In genomic region chr1:153976819-153977249, GRCh38 we compare ENCODE assay signal across 8 cellular contexts. TPM values are rescaled to one million over a fixed set of nuclear protein-coding genes. Genes with fewer than 3 reads are reported as not detected.
DNase-seq lines count a peak whose midpoint lies in the region; ATAC-seq and TF ChIP-seq lines count a peak whose summit lies in the region.

No MANE protein-coding gene starts in this region.

- peak overlapping the region; percentile 70 for H3K27ac ChIP-seq in AG04450 (ENCODE audit: low read depth, low read length)
- H3K27ac ChIP-seq in mucosa of rectum (ENCODE audit: low read depth in 2 of 2, low read length in 2 of 2), result peak overlapping the region; percentile 88 to 89

- POLR2A ChIA-PET in AG04450 (lab: Yijun Ruan, JAX), result interaction anchor here (1.1 to 3.9 kb wide), 8 partner anchors 9 to 244 kb away, joined by 4 to 39 read pairs (median 7); partner anchors contain the start of genes CREB3L4, DENND4B, RAB13 and RPS27

- H3K9me3 ChIP-seq in AG04450 (ENCODE audit: control insufficient read depth, insufficient read depth, low read length) (no peaks in the 10 kb centered on the region; the same call in 1 of the 2 replicates), mucosa of rectum (ENCODE audit: control insufficient read depth in 2 of 2, low read length in 2 of 2) (no peaks in the 10 kb centered on the region)

- ATAC-seq in central memory CD8-positive, alpha-beta T cell (replicated peaks; ENCODE audit: extremely low read depth, poor library complexity, severe bottlenecking), result peak; percentile 2
- ATAC-seq in HG02759 (IDR thresholded peaks at IDR 0.05; ENCODE audit: unreplicated experiment), result no peak

- peaks cover 18 to 19% of the 10 kb centered on the region in 2 donors for H3K4me1 ChIP-seq in mucosa of rectum (ENCODE audit: control insufficient read depth in 2 of 2, insufficient read depth in 2 of 2, low read length in 2 of 2)

- H3K36me3 Mint-ChIP-seq in IgD-negative memory B cell, result peaks cover 7% of the 10 kb centered on the region
- H3K36me3 Mint-ChIP-seq in central memory CD8-positive, alpha-beta T cell (ENCODE audit: insufficient read depth), result peaks cover 27% of the 10 kb centered on the region

- peaks cover 28 to 29% of the 10 kb centered on the region in 2 donors for H3K36me3 ChIP-seq in mucosa of rectum (ENCODE audit: control insufficient read depth in 2 of 2, insufficient read depth in 2 of 2, low read length in 2 of 2)

- no peak for TF ChIP-seq CTCF in AG04450 (IDR thresholded peaks at IDR 0.05; ENCODE audit: low read depth, low read length)

- CTCF ChIA-PET in AG04450 (lab: Charles Lee), result interaction anchor here (0.6 to 3.5 kb wide), 3 partner anchors 10 to 179 kb away, joined by 3 to 31 read pairs (median 18); partner anchors contain the start of genes CREB3L4 and RAB13

- no peaks in the 10 kb centered on the region for H3K9me3 Mint-ChIP-seq in IgD-negative memory B cell
- no peaks in the 10 kb centered on the region for H3K9me3 Mint-ChIP-seq in central memory CD8-positive, alpha-beta T cell

- H3K4me3 ChIP-seq in AG04450 (ENCODE audit: low read depth, low read length) (peak overlapping the region; percentile 94), mucosa of rectum (ENCODE audit: low read length in 2 of 2) (peak overlapping the region; percentile 94 to 95)

- peaks cover 19 to 40% (median 28%) of the 10 kb centered on the region in 3 donors for H3K4me1 Mint-ChIP-seq in IgD-negative memory B cell
- H3K4me1 Mint-ChIP-seq in central memory CD8-positive, alpha-beta T cell, result peaks cover 31% of the 10 kb centered on the region

- H3K27me3 ChIP-seq in AG04450 (ENCODE audit: control insufficient read depth, insufficient read depth, low read length) (no peaks in the 10 kb centered on the region), mucosa of rectum (ENCODE audit: control insufficient read depth in 2 of 2, insufficient read depth in 2 of 2, low read length in 2 of 2) (no peaks in the 10 kb centered on the region)

- H3K27ac Mint-ChIP-seq in IgD-negative memory B cell, result peak overlapping the region; percentile 83 to 95 (median 94)
- H3K27ac Mint-ChIP-seq in central memory CD8-positive, alpha-beta T cell (ENCODE audit: low read depth), result peak overlapping the region; percentile 89

- H3K4me3 Mint-ChIP-seq in IgD-negative memory B cell, result peak overlapping the region; percentile 95 to 99 (median 99)
- peak overlapping the region; percentile 91 for H3K4me3 Mint-ChIP-seq in central memory CD8-positive, alpha-beta T cell

- no peaks in the 10 kb centered on the region for H3K27me3 Mint-ChIP-seq in IgD-negative memory B cell
- H3K27me3 Mint-ChIP-seq in central memory CD8-positive, alpha-beta T cell, result no peaks in the 10 kb centered on the region

- peak overlapping the region; percentile 96 to 98 for H3K9ac ChIP-seq in mucosa of rectum (ENCODE audit: low read depth in 1 of 2, low read length in 2 of 2)

- DNase-seq in AG04450 (ENCODE audit: low read depth, low spot score) (no peak), cerebellar nuclear complex (lab: John Stamatoyannopoulos, UW) (no peak), NCI-H345 treated with DMSO at 0.1 percent for 48 hours (lab: John Stamatoyannopoulos, UW; ENCODE audit: unreplicated experiment) (no peak), NCI-H187 (lab: John Stamatoyannopoulos, UW) (no peak)
- DNase-seq in central memory CD8-positive, alpha-beta T cell (ENCODE audit: low spot score in 2 of 2), result no peak

RNA-seq across cellular contexts. Expression of gene JTB, which starts 0.6 kb away (rescaled TPM):
- polyA plus RNA-seq in AG04450 (2011; rRNA removed) (159 and 160 TPM in 2 replicates), IgD-negative memory B cell (344 TPM)
- polyA minus RNA-seq in AG04450 (2011; rRNA and poly(A)+ RNA removed), result 37.4 and 41.4 TPM in 2 replicates

RNA-seq across cellular contexts. Expression of gene CREB3L4, which starts 9.1 kb away (rescaled TPM):
- polyA plus RNA-seq in AG04450 (2011; rRNA removed) (7.7 and 10.0 TPM in 2 replicates), IgD-negative memory B cell (6.5 TPM)
- polyA minus RNA-seq in AG04450 (2011; rRNA and poly(A)+ RNA removed), result 5.3 and 6.6 TPM in 2 replicates

RNA-seq across cellular contexts. Expression of gene RAB13, which starts 9.3 kb away (rescaled TPM):
- 250 and 259 TPM in 2 replicates for polyA plus RNA-seq in AG04450 (2011; rRNA removed)
- polyA minus RNA-seq in AG04450 (2011; rRNA and poly(A)+ RNA removed), result 89.1 and 96.0 TPM in 2 replicates
- not detected for polyA plus RNA-seq in IgD-negative memory B cell

RNA-seq across cellular contexts. Expression of gene SLC39A1, which starts 13.5 kb away (rescaled TPM):
- polyA plus RNA-seq in AG04450 (2011; rRNA removed) (84.0 and 98.6 TPM in 2 replicates), IgD-negative memory B cell (52.0 TPM)
- polyA minus RNA-seq in AG04450 (2011; rRNA and poly(A)+ RNA removed), result 56.2 and 69.9 TPM in 2 replicates

RNA-seq across cellular contexts. Expression of gene RPS27, which starts 13.7 kb away (rescaled TPM):
- polyA plus RNA-seq in AG04450 (2011; rRNA removed) (6,731 and 8,507 TPM in 2 replicates), IgD-negative memory B cell (22,392 TPM)
- 380 and 444 TPM in 2 replicates for polyA minus RNA-seq in AG04450 (2011; rRNA and poly(A)+ RNA removed)

Comparison
In these comparisons a context has a peak if more than half of its experiments do, and no peak if none do; other contexts are left out.
1. RNA of gene RAB13, which starts 9.3 kb away (polyA plus RNA-seq): 250 to 259 TPM in AG04450; not detected in IgD-negative memory B cell (single experiment); every median in the first group is over 100 times any median in the second.